Comparison of ENCODE assay signal across 11 cellular contexts in genomic region chr16:12229759-12230594, GRCh38.
DNase-seq lines count a peak whose midpoint lies in the region; ATAC-seq and TF ChIP-seq lines count a peak whose summit lies in the region.
"Had no signal": no experiment of that assay in that cellular context is flagged by ENCODE, and none has a peak within 500 bp of the region (broad histone marks: within the 10 kb centered on the region; RNA-seq: fewer than 3 reads in every experiment).

No MANE protein-coding gene starts in this region.

- H3K4me3 Mint-ChIP-seq in HFFc6 = peak overlapping the region; percentile 31; the same call in 1 of the 2 replicates
- H3K4me3 Mint-ChIP-seq in activated naive CD8-positive, alpha-beta T cell treated with anti-CD3 and anti-CD28 coated beads for 36 hours = no peak overlapping the region
- H3K4me3 Mint-ChIP-seq: natural killer cell treated with Interleukin-12 subunit alpha and Interleukin-12 subunit beta and Interleukin-15 and Interleukin-18, amount 100 ng/mL, for 72 hours had no signal

- H3K9me3 ChIP-seq in endocrine pancreas (ENCODE audit: control insufficient read depth, low read length) = no peaks in the 10 kb centered on the region

- H3K36me3 Mint-ChIP-seq in HFFc6 (ENCODE audit: low read depth) = peaks cover 9% of the 10 kb centered on the region
- no peaks in the 10 kb centered on the region for H3K36me3 Mint-ChIP-seq in activated naive CD8-positive, alpha-beta T cell treated with anti-CD3 and anti-CD28 coated beads for 36 hours
- H3K36me3 Mint-ChIP-seq: natural killer cell treated with Interleukin-12 subunit alpha and Interleukin-12 subunit beta and Interleukin-15 and Interleukin-18, amount 100 ng/mL, for 72 hours had no signal

- DNase-seq in AG09309 (ENCODE audit: low read depth) (peak; percentile 28), HFFc6 (peak; percentile 70), NCI-H748 (lab: John Stamatoyannopoulos, UW; ENCODE audit: unreplicated experiment) (peak; percentile 90)
- no peak for DNase-seq in activated naive CD8-positive, alpha-beta T cell treated with anti-CD3 and anti-CD28 coated beads for 36 hours
- no peak for DNase-seq in activated CD4-positive, alpha-beta T cell treated with anti-CD3 and anti-CD28 coated beads for 48 hours
- DNase-seq: C1 segment of cervical spinal cord, islet precursor cell had no signal

- H3K9ac ChIP-seq in endocrine pancreas (ENCODE audit: control insufficient read depth, insufficient read depth, low read length) = no peak overlapping the region

- no peaks in the 10 kb centered on the region for H3K27me3 ChIP-seq in endocrine pancreas (ENCODE audit: control insufficient read depth, insufficient read depth, low read length)

- TF ChIP-seq CTCF in AG09309 (IDR thresholded peaks at IDR 0.05; ENCODE audit: control insufficient read depth, insufficient read depth, low read depth, low read length, missing control alignments) = no peak
- no peak for TF ChIP-seq CTCF in HFFc6 (IDR thresholded peaks at IDR 0.05)

- no peaks in the 10 kb centered on the region for H3K9me3 Mint-ChIP-seq in HFFc6
- no peaks in the 10 kb centered on the region for H3K9me3 Mint-ChIP-seq in activated naive CD8-positive, alpha-beta T cell treated with anti-CD3 and anti-CD28 coated beads for 36 hours
- H3K9me3 Mint-ChIP-seq: natural killer cell treated with Interleukin-12 subunit alpha and Interleukin-12 subunit beta and Interleukin-15 and Interleukin-18, amount 100 ng/mL, for 72 hours had no signal

- H3K4me3 ChIP-seq in AG09309 (ENCODE audit: control insufficient read depth, low read depth, low read length) = no peak overlapping the region
- peak overlapping the region; percentile 28 for H3K4me3 ChIP-seq in endocrine pancreas (ENCODE audit: control insufficient read depth, insufficient read depth, low read length)

- H3K27me3 Mint-ChIP-seq in HFFc6 (ENCODE audit: insufficient read depth) = peaks cover 1% of the 10 kb centered on the region
- H3K27me3 Mint-ChIP-seq in activated naive CD8-positive, alpha-beta T cell treated with anti-CD3 and anti-CD28 coated beads for 36 hours = no peaks in the 10 kb centered on the region
- H3K27me3 Mint-ChIP-seq: natural killer cell treated with Interleukin-12 subunit alpha and Interleukin-12 subunit beta and Interleukin-15 and Interleukin-18, amount 100 ng/mL, for 72 hours had no signal

- ATAC-seq in GM18861 (IDR thresholded peaks at IDR 0.05; ENCODE audit: unreplicated experiment) (no peak), GM18870 (IDR thresholded peaks at IDR 0.05; ENCODE audit: unreplicated experiment) (no peak)
- ATAC-seq: natural killer cell treated with Interleukin-12 subunit alpha and Interleukin-12 subunit beta and Interleukin-15 and Interleukin-18, amount 100 ng/mL, for 72 hours had no signal

- peaks cover 89% of the 10 kb centered on the region for H3K4me1 Mint-ChIP-seq in HFFc6 (ENCODE audit: low read depth)
- peaks cover 18% of the 10 kb centered on the region for H3K4me1 Mint-ChIP-seq in activated naive CD8-positive, alpha-beta T cell treated with anti-CD3 and anti-CD28 coated beads for 36 hours

- peak overlapping the region; percentile 80 for H3K27ac Mint-ChIP-seq in HFFc6
- no peak overlapping the region for H3K27ac Mint-ChIP-seq in activated naive CD8-positive, alpha-beta T cell treated with anti-CD3 and anti-CD28 coated beads for 36 hours
- H3K27ac Mint-ChIP-seq: natural killer cell treated with Interleukin-12 subunit alpha and Interleukin-12 subunit beta and Interleukin-15 and Interleukin-18, amount 100 ng/mL, for 72 hours had no signal

- H3K4me1 ChIP-seq in endocrine pancreas (ENCODE audit: control insufficient read depth, insufficient read depth, low read length) = peaks cover 12% of the 10 kb centered on the region

- H3K36me3 ChIP-seq in endocrine pancreas (ENCODE audit: control insufficient read depth, insufficient read depth, low read length) = no peaks in the 10 kb centered on the region

Comparison
In these comparisons a context has a peak if more than half of its experiments do, and no peak if none do; other contexts are left out.
1. DNase-seq: peak in AG09309 (single experiment), HFFc6 (single experiment) and NCI-H748 (single experiment); none in activated naive CD8-positive, alpha-beta T cell treated with anti-CD3 and anti-CD28 coated beads for 36 hours (single experiment) and activated CD4-positive, alpha-beta T cell treated with anti-CD3 and anti-CD28 coated beads for 48 hours (single experiment).